Comparison of ENCODE assay signal across 1 cellular context in genomic region chr7:66933469-66933868, GRCh38.
TF ChIP-seq lines count a peak whose summit lies in the region.

No MANE protein-coding gene starts in this region.

TF ChIP-seq in WTC11, 78 proteins besides CTCF, POLR2A, EP300 and RAD21:
- TF ChIP-seq TEAD4 (CRISPR knock-in tag; IDR thresholded peaks at IDR 0.05) = no peak
- TF ChIP-seq JUN (CRISPR knock-in tag; IDR thresholded peaks at IDR 0.05) = no peak
- no peak for TF ChIP-seq GABPB1 (CRISPR knock-in tag; IDR thresholded peaks at IDR 0.05)
- TF ChIP-seq ZNF396 (CRISPR knock-in tag; IDR thresholded peaks at IDR 0.05; ENCODE audit: borderline replicate concordance) = no peak
- TF ChIP-seq CDX4 (CRISPR knock-in tag; IDR thresholded peaks at IDR 0.05; ENCODE audit: borderline replicate concordance) = no peak
- TF ChIP-seq NR3C1 (CRISPR knock-in tag; conservative IDR thresholded peaks at IDR 0.05; ENCODE audit: low read depth) = no peak
- TF ChIP-seq ZNF263 (CRISPR knock-in tag; IDR thresholded peaks at IDR 0.05; ENCODE audit: low read depth) = no peak
- TF ChIP-seq AFF4 (CRISPR knock-in tag; IDR thresholded peaks at IDR 0.05; ENCODE audit: borderline replicate concordance) = no peak
- no peak for TF ChIP-seq ZNF512 (CRISPR knock-in tag; IDR thresholded peaks at IDR 0.05; ENCODE audit: borderline replicate concordance)
- no peak for TF ChIP-seq FOXJ3 (CRISPR knock-in tag; IDR thresholded peaks at IDR 0.05; ENCODE audit: borderline replicate concordance)
- TF ChIP-seq NFATC4 (CRISPR knock-in tag; IDR thresholded peaks at IDR 0.05) = no peak
- no peak for TF ChIP-seq ZNF232 (CRISPR knock-in tag; IDR thresholded peaks at IDR 0.05)
- TF ChIP-seq ELF4 (CRISPR knock-in tag; IDR thresholded peaks at IDR 0.05; ENCODE audit: low read depth) = no peak
- no peak for TF ChIP-seq FOXP4 (CRISPR knock-in tag; IDR thresholded peaks at IDR 0.05)
- no peak for TF ChIP-seq ATF6 (CRISPR knock-in tag; IDR thresholded peaks at IDR 0.05)
- no peak for TF ChIP-seq ZNF532 (CRISPR knock-in tag; IDR thresholded peaks at IDR 0.05; ENCODE audit: borderline replicate concordance)
